In genomic region chr19:57642396-57643046, GRCh38 we compare ENCODE assay signal across 30 cellular contexts. TPM values are rescaled to one million over a fixed set of nuclear protein-coding genes. Genes with fewer than 3 reads are reported as not detected.
DNase-seq lines count a peak whose midpoint lies in the region; ATAC-seq, FAIRE-seq and TF ChIP-seq lines count a peak whose summit lies in the region.
"Had no signal": no experiment of that assay in that cellular context is flagged by ENCODE, and none has a peak within 500 bp of the region (broad histone marks: within the 10 kb centered on the region; RNA-seq: fewer than 3 reads in every experiment).

No MANE protein-coding gene starts in this region.

- no peak overlapping the region for H2AFZ ChIP-seq in K562 (ENCODE audit: low read depth, low read length)

- in situ Hi-C loops in K562 (cut with MboI), result no loop called here
- in situ Hi-C loops in brain microvascular endothelial cell (cut with HindIII; ENCODE audit: low pct_ligation_motif_present, low sequenced_read_pairs), result no loop called here

- intact Hi-C loops in K562 (cut with micrococcal nuclease) (no loop called here), colonic mucosa (cut with DNase I) (no loop called here)

- POLR2A ChIA-PET in K562 (lab: Yijun Ruan, JAX), result no interaction called here

- H3K4me3 Mint-ChIP-seq in osteocyte (ENCODE audit: unreplicated experiment) (no peak overlapping the region), endodermal cell (no peak overlapping the region)
- H3K4me3 Mint-ChIP-seq: CD4-positive, alpha-beta memory T cell had no signal

- H3K27ac ChIP-seq in K562 (ENCODE audit: extremely low read depth, low read depth, low read length) (no peak overlapping the region), endodermal cell (ENCODE audit: low read depth, low read length) (no peak overlapping the region), colonic mucosa (no peak overlapping the region), brain microvascular endothelial cell (no peak overlapping the region)
- H3K27ac ChIP-seq: cardiac muscle cell, SJSA1 had no signal

- H3K36me3 Mint-ChIP-seq in osteocyte (ENCODE audit: unreplicated experiment) (peaks cover 59% of the 10 kb centered on the region), endodermal cell (ENCODE audit: low read depth) (peaks cover 65% of the 10 kb centered on the region)

- TF ChIP-seq RAD21 in K562 (CRISPR knock-in tag; conservative IDR thresholded peaks at IDR 0.05 in 1 of 2, IDR thresholded peaks at IDR 0.05 in 1 of 2), result peak in 1 of 2 experiments; percentile 12; a peak in 1 of 4 replicates

- H3K27me3 ChIP-seq in K562 (ENCODE audit: control insufficient read depth in 2 of 2, insufficient read depth in 2 of 2, low read length in 2 of 2), result no peaks in the 10 kb centered on the region
- no peaks in the 10 kb centered on the region for H3K27me3 ChIP-seq in endodermal cell (ENCODE audit: control insufficient read depth, insufficient read depth, low read length, poor library complexity, severe bottlenecking)
- no peaks in the 10 kb centered on the region for H3K27me3 ChIP-seq in colonic mucosa
- H3K27me3 ChIP-seq in brain microvascular endothelial cell (replicated peaks), result no peaks in the 10 kb centered on the region
- H3K27me3 ChIP-seq: cardiac muscle cell, MG63, SJSA1 had no signal

- H3K9ac ChIP-seq in K562 (ENCODE audit: insufficient read depth in 1 of 2, low read depth in 2 of 2, low read length in 2 of 2) (no peak overlapping the region), endodermal cell (ENCODE audit: extremely low read depth, low read length, poor library complexity, severe bottlenecking) (no peak overlapping the region), colonic mucosa (ENCODE audit: low read depth in 2 of 2, low read length in 2 of 2) (no peak overlapping the region)

- H3K36me3 ChIP-seq in K562 (ENCODE audit: control insufficient read depth, insufficient read depth, low read length) (peaks cover 27% of the 10 kb centered on the region), endodermal cell (ENCODE audit: control insufficient read depth, insufficient read depth, low read length) (peaks cover 54% of the 10 kb centered on the region), colonic mucosa (peaks cover 26% of the 10 kb centered on the region), brain microvascular endothelial cell (replicated peaks) (peaks cover 31% of the 10 kb centered on the region)

- H3K4me1 ChIP-seq in K562 (replicated peaks in 1 of 2; ENCODE audit: control insufficient read depth in 2 of 2, insufficient read depth in 2 of 2, low read length in 2 of 2) (no peaks in the 10 kb centered on the region), endodermal cell (ENCODE audit: control insufficient read depth, insufficient read depth, low read length) (no peaks in the 10 kb centered on the region), colonic mucosa (no peaks in the 10 kb centered on the region)
- H3K4me1 ChIP-seq: SJSA1 had no signal

- peaks cover 25% of the 10 kb centered on the region for H3K9me3 ChIP-seq in K562 (replicated peaks; ENCODE audit: control insufficient read depth, insufficient read depth, low read depth, low read length)
- H3K9me3 ChIP-seq in endodermal cell (ENCODE audit: control insufficient read depth, low read length), result peaks cover 44% of the 10 kb centered on the region
- no peaks in the 10 kb centered on the region for H3K9me3 ChIP-seq in colonic mucosa

- no peak for TF ChIP-seq POLR2A in K562 (conservative IDR thresholded peaks at IDR 0.05)

- no peaks in the 10 kb centered on the region for H3K9me1 ChIP-seq in K562 (ENCODE audit: control insufficient read depth, insufficient read depth, low read length)

- H3K27ac Mint-ChIP-seq in osteocyte (ENCODE audit: unreplicated experiment) (no peak overlapping the region), endodermal cell (no peak overlapping the region)

- TF ChIP-seq EP300 in K562 (IDR thresholded peaks at IDR 0.05; ENCODE audit: low read length), result no peak

- TF ChIP-seq CTCF in LNCaP clone FGC (IDR thresholded peaks at IDR 0.05; ENCODE audit: control insufficient read depth, extremely low read depth, insufficient read depth) (no peak), K562 (IDR thresholded peaks at IDR 0.05 in 2 of 3, conservative IDR thresholded peaks at IDR 0.05 in 1 of 3; ENCODE audit: insufficient read depth in 2 of 3, low read depth in 1 of 3, low read length in 3 of 3) (no peak), osteocyte (IDR thresholded peaks at IDR 0.05) (no peak), endodermal cell (conservative IDR thresholded peaks at IDR 0.05) (no peak), colonic mucosa (IDR thresholded peaks at IDR 0.05) (no peak), brain microvascular endothelial cell (IDR thresholded peaks at IDR 0.05; ENCODE audit: low read depth, low read length, missing control alignments) (no peak)

- CTCF ChIA-PET in K562 (lab: Yijun Ruan, JAX; ENCODE audit: low intra/inter-chr PET ratio), result interaction anchor here (0.5 kb wide), 1 partner anchor 90 kb away, joined by 3 read pairs; no protein-coding TSS in a partner anchor

- H3K4me3 ChIP-seq in LNCaP clone FGC (ENCODE audit: low read depth, low read length) (no peak overlapping the region), K562 (no peak overlapping the region), endodermal cell (ENCODE audit: low read length) (no peak overlapping the region), colonic mucosa (no peak overlapping the region), brain microvascular endothelial cell (ENCODE audit: low read depth, low read length) (no peak overlapping the region)
- H3K4me3 ChIP-seq: cardiac muscle cell, MG63, SJSA1 had no signal

- WGBS in K562 (ENCODE audit: insufficient coverage, low coverage, missing lambda C conversion rate), result 46% methylated on average over 4 of the region's 4 CpGs
- 92 to 96% methylated on average over 2 to 4 of the region's 4 CpGs for WGBS in endodermal cell (ENCODE audit: insufficient coverage in 1 of 2, insufficient read length in 1 of 2), 2 experiments

- no peaks in the 10 kb centered on the region for H4K20me1 ChIP-seq in K562 (replicated peaks; ENCODE audit: control insufficient read depth, insufficient read depth, low read length)

- no TSS peak for BruUV-seq in K562 (replicated peaks; lab: Mats Ljungman, UMichigan)

- ATAC-seq in K562, result no peak
- ATAC-seq: Panc1 had no signal

- H3K4me1 Mint-ChIP-seq in osteocyte (ENCODE audit: unreplicated experiment), result no peaks in the 10 kb centered on the region
- no peaks in the 10 kb centered on the region for H3K4me1 Mint-ChIP-seq in endodermal cell

- FAIRE-seq in K562 (lab: Jason Lieb, UNC), result no peak
- FAIRE-seq: small intestine, urothelium cell line had no signal

- H3K79me2 ChIP-seq in K562 (ENCODE audit: control insufficient read depth, insufficient read depth, low read length), result no peaks in the 10 kb centered on the region

- H3K9me3 Mint-ChIP-seq in osteocyte (ENCODE audit: unreplicated experiment), result peaks cover 55% of the 10 kb centered on the region
- peaks cover 69% of the 10 kb centered on the region for H3K9me3 Mint-ChIP-seq in endodermal cell

- DNase-seq in NCI-H1417 (lab: John Stamatoyannopoulos, UW) (peak in 2 of 3 experiments; percentile 2 to 21), NCI-H1417 treated with DMSO at 0.1 percent for 48 hours (lab: John Stamatoyannopoulos, UW) (no peak), LNCaP clone FGC (ENCODE audit: low read depth) (peak; percentile 72), K562 (ENCODE audit: extremely low read depth in 1 of 4, low spot score in 3 of 4) (no peak), osteocyte (ENCODE audit: extremely low spot score, unreplicated experiment) (peak; percentile 51), endodermal cell (no peak), colonic mucosa (no peak), brain microvascular endothelial cell (no peak)
- DNase-seq: activated CD4-positive, alpha-beta T cell treated with anti-CD3 and anti-CD28 coated beads for 4 hours; activated naive CD4-positive, alpha-beta T cell treated with Interleukin-2 at 50 U/mL for 16 hours; activated T-cell treated with anti-CD3 and anti-CD28 coated beads, Interleukin-2, amount 50 U/mL, for 48 hours; amniotic stem cell; CD4-positive, alpha-beta memory T cell; dermis blood vessel endothelial cell; glutamatergic neuron; MG63; NCI-H187; NCI-H446; small intestine; stimulated activated CD4-positive, alpha-beta T cell treated with anti-CD3 and anti-CD28 coated beads, Interleukin-1b, Interleukin-23, amount 100 ng/mL, for 48 hours had no signal

- H3K27me3 Mint-ChIP-seq in osteocyte (ENCODE audit: unreplicated experiment) (no peaks in the 10 kb centered on the region), endodermal cell (ENCODE audit: insufficient read depth) (no peaks in the 10 kb centered on the region)
- H3K27me3 Mint-ChIP-seq: CD4-positive, alpha-beta memory T cell; IgD-negative memory B cell had no signal

- H3K4me2 ChIP-seq in K562 (ENCODE audit: insufficient read depth, low read length), result no peak overlapping the region

RNA-seq across cellular contexts. Expression of gene ZNF211, which starts 9.6 kb away (rescaled TPM):
- 11.8 and 17.5 TPM in 2 replicates for total RNA-seq in K562 (2011; cell fraction: chromatin; rRNA removed; ENCODE audit: low replicate concordance)
- 11.2 and 12.1 TPM in 2 replicates for total RNA-seq in K562 (2011; cell fraction: nucleolus; rRNA removed)
- 12.6 and 12.8 TPM in 2 replicates for total RNA-seq in K562 (2011; cell fraction: nucleoplasm; rRNA removed)
- total RNA-seq in K562 (2014; rRNA removed) (3.7 and 4.3 TPM in 2 replicates), K562 (2014; rRNA removed; fragmentation: Illumina TruSeq; extraction: Trizol) (6.3 and 6.6 TPM in 2 replicates), K562 (2015; rRNA removed; fragmentation: Illumina TruSeq; extraction: Trizol) (4.9 and 5.1 TPM in 2 replicates), K562 (2021) (4.1 and 4.2 TPM in 2 replicates), osteocyte (11.9 and 14.4 TPM in 2 replicates), endodermal cell (10 to 100 TPM; 17.4 to 20.7 TPM), colonic mucosa (1 to 10 TPM; 6.0 to 6.1 TPM)
- polyA plus RNA-seq in K562 (2011; rRNA removed) (8.5 and 11.6 TPM in 2 replicates), K562 (2014; fragmentation: Illumina TruSeq; extraction: Trizol) (4.5 and 5.1 TPM in 2 replicates), K562 (2014; fragmentation: Nextera tagmentation; extraction: Ambion mirVana) (1 to 10 TPM; 1.3 to 1.7 TPM), K562 (2014; rRNA removed) (6.6 and 7.8 TPM in 2 replicates)
- polyA plus RNA-seq in K562 (2011; cell fraction: cytosol; rRNA removed), result 3.5 and 4.2 TPM in 2 replicates
- polyA plus RNA-seq in K562 (2011; cell fraction: nucleus; rRNA removed), result 16.0 and 19.0 TPM in 2 replicates
- polyA plus RNA-seq in K562 (2012), result 3.4 and 4.7 TPM in 2 replicates
- 8.1 and 10.1 TPM in 2 replicates for polyA minus RNA-seq in K562 (2011; rRNA and poly(A)+ RNA removed)
- polyA minus RNA-seq in K562 (2011; cell fraction: cytosol; rRNA and poly(A)+ RNA removed), result 3.0 and 4.7 TPM in 2 replicates
- 12.7 and 14.9 TPM in 2 replicates for polyA minus RNA-seq in K562 (2011; cell fraction: nucleus; rRNA and poly(A)+ RNA removed)
- polyA plus RNA-seq in endodermal cell (2013, experiment 1 of 2), result 20.9 TPM
- polyA plus RNA-seq in endodermal cell (2013, experiment 2 of 2), result 22.5 TPM

RNA-seq across cellular contexts. Expression of gene ZSCAN4, which starts 26.2 kb away (rescaled TPM):
- not detected in 2 replicates for total RNA-seq in K562 (2011; cell fraction: chromatin; rRNA removed; ENCODE audit: low replicate concordance)
- not detected in 2 replicates for total RNA-seq in K562 (2011; cell fraction: nucleolus; rRNA removed)
- not detected in 2 replicates for total RNA-seq in K562 (2011; cell fraction: nucleoplasm; rRNA removed)
- total RNA-seq in K562 (2014; rRNA removed) (not detected in 2 replicates), K562 (2014; rRNA removed; fragmentation: Illumina TruSeq; extraction: Trizol) (not detected in 2 replicates), K562 (2015; rRNA removed; fragmentation: Illumina TruSeq; extraction: Trizol) (not detected in 2 replicates), K562 (2021) (not detected in 2 replicates), osteocyte (not detected in 2 replicates), endodermal cell (not detected), colonic mucosa (not detected)
- polyA plus RNA-seq in K562 (2011; rRNA removed) (not detected in 2 replicates), K562 (2014; fragmentation: Illumina TruSeq; extraction: Trizol) (not detected in 2 replicates), K562 (2014; fragmentation: Nextera tagmentation; extraction: Ambion mirVana) (not detected), K562 (2014; rRNA removed) (not detected in 2 replicates)
- not detected in 2 replicates for polyA plus RNA-seq in K562 (2011; cell fraction: cytosol; rRNA removed)
- not detected in 2 replicates for polyA plus RNA-seq in K562 (2011; cell fraction: nucleus; rRNA removed)
- not detected in 2 replicates for polyA plus RNA-seq in K562 (2012)
- polyA minus RNA-seq in K562 (2011; rRNA and poly(A)+ RNA removed), result not detected in 2 replicates
- polyA minus RNA-seq in K562 (2011; cell fraction: cytosol; rRNA and poly(A)+ RNA removed), result not detected in 2 replicates
- polyA minus RNA-seq in K562 (2011; cell fraction: nucleus; rRNA and poly(A)+ RNA removed), result not detected in 2 replicates
- not detected for polyA plus RNA-seq in endodermal cell (2013, experiment 1 of 2)
- not detected for polyA plus RNA-seq in endodermal cell (2013, experiment 2 of 2)
- total RNA-seq: A172; activated CD8-positive, alpha-beta memory T cell treated with anti-CD3 and anti-CD28 coated beads for 36 hours; cardiac muscle cell; CD4-positive, alpha-beta memory T cell; dermis blood vessel endothelial cell; renal cortical epithelial cell; SJSA1; subcutaneous adipose tissue; T-helper 1 cell treated with Interleukin-12 subunit alpha and Interleukin-12 subunit beta and Interleukin-4 antibody, amounts not matched to agents 30 ng/mL and 1 ng/mL, for 36 hours had no signal
- polyA plus RNA-seq: cardiac muscle cell; CD4-positive, alpha-beta memory T cell; IgD-negative memory B cell had no signal

RNA-seq across cellular contexts. Expression of gene ZNF134, which starts 28.5 kb away (rescaled TPM):
- 6.6 and 10.5 TPM in 2 replicates for total RNA-seq in K562 (2011; cell fraction: chromatin; rRNA removed; ENCODE audit: low replicate concordance)
- 6.3 and 8.8 TPM in 2 replicates for total RNA-seq in K562 (2011; cell fraction: nucleolus; rRNA removed)
- 7.3 and 9.7 TPM in 2 replicates for total RNA-seq in K562 (2011; cell fraction: nucleoplasm; rRNA removed)
- total RNA-seq in K562 (2014; rRNA removed) (10.0 and 13.4 TPM in 2 replicates), K562 (2014; rRNA removed; fragmentation: Illumina TruSeq; extraction: Trizol) (5.5 and 5.9 TPM in 2 replicates), K562 (2015; rRNA removed; fragmentation: Illumina TruSeq; extraction: Trizol) (4.6 and 5.7 TPM in 2 replicates), K562 (2021) (6.3 and 7.0 TPM in 2 replicates), osteocyte (19.6 and 20.0 TPM in 2 replicates), endodermal cell (10 to 100 TPM; 30.8 to 37.5 TPM), colonic mucosa (1 to 10 TPM; 5.8 to 7.7 TPM)
- polyA plus RNA-seq in K562 (2011; rRNA removed) (3.1 and 6.6 TPM in 2 replicates), K562 (2014; fragmentation: Illumina TruSeq; extraction: Trizol) (4.8 and 5.2 TPM in 2 replicates), K562 (2014; fragmentation: Nextera tagmentation; extraction: Ambion mirVana) (1 to 10 TPM; 1.3 to 1.5 TPM), K562 (2014; rRNA removed) (6.5 and 7.0 TPM in 2 replicates)
- 3.1 and 3.6 TPM in 2 replicates for polyA plus RNA-seq in K562 (2011; cell fraction: cytosol; rRNA removed)
- polyA plus RNA-seq in K562 (2011; cell fraction: nucleus; rRNA removed), result 3.7 and 6.7 TPM in 2 replicates
- 5.0 and 5.2 TPM in 2 replicates for polyA plus RNA-seq in K562 (2012)
- polyA minus RNA-seq in K562 (2011; rRNA and poly(A)+ RNA removed), result 5.8 and 7.7 TPM in 2 replicates
- polyA minus RNA-seq in K562 (2011; cell fraction: cytosol; rRNA and poly(A)+ RNA removed), result 2.8 and 3.4 TPM in 2 replicates
- polyA minus RNA-seq in K562 (2011; cell fraction: nucleus; rRNA and poly(A)+ RNA removed), result 5.0 and 6.1 TPM in 2 replicates
- polyA plus RNA-seq in endodermal cell (2013, experiment 1 of 2), result 21.0 TPM
- 21.2 TPM for polyA plus RNA-seq in endodermal cell (2013, experiment 2 of 2)

RNA-seq across cellular contexts. Expression of gene ZNF551, which starts 39.3 kb away (rescaled TPM):
- 34.2 and 53.7 TPM in 2 replicates for total RNA-seq in K562 (2011; cell fraction: chromatin; rRNA removed; ENCODE audit: low replicate concordance)
- 26.5 and 27.1 TPM in 2 replicates for total RNA-seq in K562 (2011; cell fraction: nucleolus; rRNA removed)
- total RNA-seq in K562 (2011; cell fraction: nucleoplasm; rRNA removed), result 38.1 and 55.0 TPM in 2 replicates
- total RNA-seq in K562 (2014; rRNA removed) (11.2 TPM in 2 replicates), K562 (2014; rRNA removed; fragmentation: Illumina TruSeq; extraction: Trizol) (13.3 and 14.1 TPM in 2 replicates), K562 (2015; rRNA removed; fragmentation: Illumina TruSeq; extraction: Trizol) (10.1 TPM in 2 replicates), K562 (2021) (8.1 and 10.8 TPM in 2 replicates), osteocyte (6.1 and 6.3 TPM in 2 replicates), endodermal cell (10 to 100 TPM; 15.2 to 19.0 TPM), colonic mucosa (1 to 10 TPM; 4.7 to 5.9 TPM)
- polyA plus RNA-seq in K562 (2011; rRNA removed) (8.1 and 12.4 TPM in 2 replicates), K562 (2014; fragmentation: Illumina TruSeq; extraction: Trizol) (8.9 and 10.5 TPM in 2 replicates), K562 (2014; fragmentation: Nextera tagmentation; extraction: Ambion mirVana) (1 to 10 TPM; 2.6 TPM), K562 (2014; rRNA removed) (9.6 and 10.2 TPM in 2 replicates)
- 5.8 and 6.7 TPM in 2 replicates for polyA plus RNA-seq in K562 (2011; cell fraction: cytosol; rRNA removed)
- 5.4 and 7.4 TPM in 2 replicates for polyA plus RNA-seq in K562 (2011; cell fraction: nucleus; rRNA removed)
- 5.3 and 6.0 TPM in 2 replicates for polyA plus RNA-seq in K562 (2012)
- 18.5 and 18.8 TPM in 2 replicates for polyA minus RNA-seq in K562 (2011; rRNA and poly(A)+ RNA removed)
- 11.3 and 15.4 TPM in 2 replicates for polyA minus RNA-seq in K562 (2011; cell fraction: cytosol; rRNA and poly(A)+ RNA removed)
- polyA minus RNA-seq in K562 (2011; cell fraction: nucleus; rRNA and poly(A)+ RNA removed), result 10.8 and 11.3 TPM in 2 replicates
- polyA plus RNA-seq in endodermal cell (2013, experiment 1 of 2), result 11.3 TPM
- 10.3 TPM for polyA plus RNA-seq in endodermal cell (2013, experiment 2 of 2)

RNA-seq across cellular contexts. Expression of gene ZNF530, which starts 42.8 kb away (rescaled TPM):
- 9.5 and 10.6 TPM in 2 replicates for total RNA-seq in K562 (2011; cell fraction: chromatin; rRNA removed; ENCODE audit: low replicate concordance)
- total RNA-seq in K562 (2011; cell fraction: nucleolus; rRNA removed), result 9.7 and 11.2 TPM in 2 replicates
- total RNA-seq in K562 (2011; cell fraction: nucleoplasm; rRNA removed), result 10.9 and 12.1 TPM in 2 replicates
- total RNA-seq in K562 (2014; rRNA removed) (3.2 and 5.9 TPM in 2 replicates), K562 (2014; rRNA removed; fragmentation: Illumina TruSeq; extraction: Trizol) (4.1 and 5.0 TPM in 2 replicates), K562 (2015; rRNA removed; fragmentation: Illumina TruSeq; extraction: Trizol) (3.0 and 3.1 TPM in 2 replicates), K562 (2021) (3.5 and 4.0 TPM in 2 replicates), osteocyte (2.4 and 2.8 TPM in 2 replicates), endodermal cell (10 to 100 TPM in 1 of 2 donors, 1 to 10 TPM in 1; 5.6 to 10.1 TPM), colonic mucosa (1 to 10 TPM; 1.2 to 4.1 TPM)
- polyA plus RNA-seq in K562 (2011; rRNA removed) (4.2 and 5.0 TPM in 2 replicates), K562 (2014; fragmentation: Illumina TruSeq; extraction: Trizol) (2.6 and 4.1 TPM in 2 replicates), K562 (2014; fragmentation: Nextera tagmentation; extraction: Ambion mirVana) (under 1 TPM; 0.28 to 0.78 TPM), K562 (2014; rRNA removed) (2.2 and 4.1 TPM in 2 replicates)
- polyA plus RNA-seq in K562 (2011; cell fraction: cytosol; rRNA removed), result 3.2 and 4.1 TPM in 2 replicates
- polyA plus RNA-seq in K562 (2011; cell fraction: nucleus; rRNA removed), result 3.9 and 7.4 TPM in 2 replicates
- polyA plus RNA-seq in K562 (2012), result 2.4 and 4.6 TPM in 2 replicates
- polyA minus RNA-seq in K562 (2011; rRNA and poly(A)+ RNA removed), result 4.7 and 4.8 TPM in 2 replicates
- polyA minus RNA-seq in K562 (2011; cell fraction: cytosol; rRNA and poly(A)+ RNA removed), result 1.0 and 1.4 TPM in 2 replicates
- 7.1 and 7.9 TPM in 2 replicates for polyA minus RNA-seq in K562 (2011; cell fraction: nucleus; rRNA and poly(A)+ RNA removed)
- 5.6 TPM for polyA plus RNA-seq in endodermal cell (2013, experiment 1 of 2)
- polyA plus RNA-seq in endodermal cell (2013, experiment 2 of 2), result 6.0 TPM

Comparison
In these comparisons a context has a peak if more than half of its experiments do, and no peak if none do; other contexts are left out.
1. DNase-seq: peak in NCI-H1417 (2 of 3), LNCaP clone FGC (single experiment) and osteocyte (single experiment); none in NCI-H1417 treated with DMSO at 0.1 percent for 48 hours (single experiment), K562 (0 of 4), endodermal cell (single experiment), colonic mucosa (single experiment) and brain microvascular endothelial cell (single experiment).